ENCODE assay signal across 21 cellular contexts in genomic region chr14:30882431-30882830, GRCh38.
"Had no signal": no experiment of that assay in that cellular context is flagged by ENCODE, and none has a peak within 500 bp of the region (broad histone marks: within the 10 kb centered on the region; RNA-seq: fewer than 3 reads in every experiment).

No MANE protein-coding gene starts in this region.

- H3K27me3 ChIP-seq: ascending aorta, body of pancreas had no signal

- H3K4me3 ChIP-seq: ascending aorta, body of pancreas, cardiac muscle cell had no signal

- H3K36me3 ChIP-seq: ascending aorta, cardiac muscle cell had no signal

- FAIRE-seq: colon, RCC 7860 had no signal

- DNase-seq: activated CD4-positive, alpha-beta T cell treated with anti-CD3 and anti-CD28 coated beads for 48 hours; activated CD4-positive, alpha-beta T cell treated with anti-CD3 and anti-CD28 coated beads, Interleukin-2, amount 50 U/mL, for 4 hours; activated CD4-positive, CD25-positive, alpha-beta regulatory T cell treated with anti-CD3 and anti-CD28 coated beads, Interleukin-2, amount 50 U/mL, for 72 hours; activated CD8-positive, alpha-beta T cell treated with anti-CD3 and anti-CD28 coated beads, Interleukin-2, amount 10 ng/mL, durations not matched to agents 7 days and 5 days; activated effector memory CD4-positive, alpha-beta T cell treated with Interleukin-2 at 50 U/mL for 16 hours; activated naive CD4-positive, alpha-beta T cell; activated T-cell treated with anti-CD3 and anti-CD28 coated beads, Interleukin-2, amount 50 U/mL, for 24 hours; amniotic stem cell; body of pancreas; NCI-H1092; NCI-H1417 treated with DMSO at 0.1 percent for 48 hours; NCI-H1694; NCI-H2029 treated with DMSO at 0.1 percent for 48 hours; NCI-H510A treated with DMSO at 0.1 percent for 48 hours; NCI-H69; PC-3; SHP77 treated with DMSO at 0.1 percent for 48 hours had no signal
